35 cellular contexts compared by ENCODE assay signal in genomic region chr1:66993076-66993475, GRCh38.
"Had no signal": no experiment of that assay in that cellular context is flagged by ENCODE, and none has a peak within 500 bp of the region (broad histone marks: within the 10 kb centered on the region; RNA-seq: fewer than 3 reads in every experiment).

No MANE protein-coding gene starts in this region.

- H3K4me2 ChIP-seq: KMS-11 had no signal

- H3K27me3 ChIP-seq: MG63 had no signal

- H3K9me3 ChIP-seq: MG63 had no signal

- H3K9ac ChIP-seq: KMS-11 had no signal

- DNase-seq: Karpas-422, Kasumi-1, KBM-7, KG1, MG63, MM.1S, MV-4-11, NCI-H1048, NCI-H1092, NCI-H1092 treated with DMSO at 0.1 percent for 48 hours, NCI-H1105, NCI-H1105 treated with DMSO at 0.1 percent for 48 hours, NCI-H1417, NCI-H1417 treated with DMSO at 0.1 percent for 48 hours, NCI-H1436, NCI-H1436 treated with DMSO at 0.1 percent for 48 hours, NCI-H146, NCI-H1694, NCI-H1694 treated with DMSO at 0.1 percent for 48 hours, NCI-H187, NCI-H187 treated with DMSO at 0.1 percent for 48 hours, NCI-H1930, NCI-H2029, NCI-H2029 treated with DMSO at 0.1 percent for 48 hours, NCI-H2081, NCI-H2081 treated with DMSO at 0.1 percent for 48 hours, NCI-H2107, NCI-H2171, NCI-H2171 treated with DMSO at 0.1 percent for 48 hours, NCI-H2227 treated with DMSO at 0.1 percent for 48 hours, NCI-H226, NCI-H345, NCI-H446, NCI-H446 treated with DMSO at 0.1 percent for 48 hours had no signal

- H3K4me3 ChIP-seq: MG63 had no signal

- H3K27ac ChIP-seq: KMS-11 had no signal
